Comparison of ENCODE assay signal across 8 cellular contexts in the genomic region with DNA sequence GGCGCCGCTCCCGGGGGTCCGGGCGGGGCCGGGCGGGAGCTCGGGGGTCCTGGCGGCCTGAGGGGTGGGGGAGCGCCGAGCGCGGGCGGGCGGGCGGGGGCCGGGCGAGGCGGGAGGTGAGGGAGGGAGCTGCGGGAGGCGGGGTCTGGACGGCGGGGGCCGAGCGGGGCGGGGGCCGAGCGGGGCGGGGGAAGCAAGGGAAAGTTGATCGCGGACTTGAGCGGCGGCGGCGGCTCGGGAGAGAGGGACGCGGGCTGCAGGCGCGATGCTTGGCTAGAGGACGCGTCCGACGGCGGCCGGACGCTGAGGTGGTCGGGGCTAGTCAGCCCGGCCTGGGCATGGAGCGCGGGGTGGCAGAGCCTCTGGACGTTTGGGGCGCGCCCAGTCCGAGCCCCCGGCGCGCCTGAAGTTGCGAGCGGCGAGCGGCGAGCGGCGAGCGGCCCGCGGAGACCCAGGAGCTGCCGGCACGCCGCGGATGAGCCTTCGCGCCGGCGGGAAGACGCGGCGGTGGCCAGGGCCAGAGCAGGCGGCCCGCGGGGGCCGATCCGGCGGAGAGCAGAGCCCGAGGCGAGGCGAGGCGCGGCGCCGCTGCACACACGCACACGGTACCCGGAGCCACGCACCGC. TPM values are rescaled to one million over a fixed set of nuclear protein-coding genes. Genes with fewer than 3 reads are reported as not detected.
A peak's percentile ranks its signal among the peaks of the same experiment; 100 is the strongest.
DNase-seq lines count a peak whose midpoint lies in the region; ATAC-seq and TF ChIP-seq lines count a peak whose summit lies in the region.

A gene (plus strand): TSS at position 207 of the 626 bp plus-strand sequence. CDS start 42,912 bp downstream, outside the sequence.

- intact Hi-C loops in breast epithelium (cut with DNase I; ENCODE audit: low total_unique reads) (no loop called here), MCF 10A (cut with micrococcal nuclease) (no loop called here), spleen (cut with DNase I; ENCODE audit: low total_unique reads) (loop anchor here (5.0 to 10.0 kb wide), 2 partner anchors 170 to 308 kb away; no protein-coding TSS in a partner anchor)

- TF ChIP-seq POLR2A in breast epithelium (IDR thresholded peaks at IDR 0.05): no peak
- no peak for TF ChIP-seq POLR2A in spleen (IDR thresholded peaks at IDR 0.05)

- peak within 1 kb of the TSS; percentile 54 for H3K9ac ChIP-seq in iPS-15b (ENCODE audit: low read depth, low read length)

- H3K27me3 Mint-ChIP-seq in MCF 10A (ENCODE audit: insufficient read depth, unreplicated experiment): peaks cover 53% of the 10 kb centered on the region
- peaks cover 67% of the 10 kb centered on the region for H3K27me3 Mint-ChIP-seq in activated T-cell treated with anti-CD3 and anti-CD28 coated beads, Interleukin-2, amount 50 U/mL, for 4 hours (ENCODE audit: low read depth)

- CTCF ChIA-PET in MCF 10A (lab: Yijun Ruan, JAX): interaction anchor here (0.6 to 1.9 kb wide), 2 partner anchors 12 to 176 kb away, joined by 3 to 12 read pairs; no protein-coding TSS in a partner anchor

- H3K27ac ChIP-seq in breast epithelium (peak within 1 kb of the TSS; percentile 22 to 73), spleen (peak within 1 kb of the TSS in 1 of 8 donors; percentile 43)

- no peaks in the 10 kb centered on the region for H3K9me3 ChIP-seq in breast epithelium
- H3K9me3 ChIP-seq in iPS-15b (ENCODE audit: control insufficient read depth, insufficient read depth, low read length): no peaks in the 10 kb centered on the region
- H3K9me3 ChIP-seq in spleen: no peaks in the 10 kb centered on the region

- H3K9me3 Mint-ChIP-seq in MCF 10A (ENCODE audit: unreplicated experiment): no peaks in the 10 kb centered on the region
- no peaks in the 10 kb centered on the region for H3K9me3 Mint-ChIP-seq in activated T-cell treated with anti-CD3 and anti-CD28 coated beads, Interleukin-2, amount 50 U/mL, for 4 hours

- peak within 1 kb of the TSS; percentile 49 to 84 (median 56) for H3K4me3 ChIP-seq in breast epithelium
- H3K4me3 ChIP-seq in iPS-15b (ENCODE audit: low read depth, low read length): peak within 1 kb of the TSS; percentile 71
- H3K4me3 ChIP-seq in spleen: peak within 1 kb of the TSS; percentile 37 to 75 (median 48)

- H3K4me1 Mint-ChIP-seq in MCF 10A (ENCODE audit: insufficient read depth, unreplicated experiment): no peaks in the 10 kb centered on the region
- peaks cover 8% of the 10 kb centered on the region for H3K4me1 Mint-ChIP-seq in activated T-cell treated with anti-CD3 and anti-CD28 coated beads, Interleukin-2, amount 50 U/mL, for 4 hours (ENCODE audit: low read depth)

- POLR2A ChIA-PET in MCF 10A (lab: Yijun Ruan, JAX): interaction anchor here (1.2 kb wide), 1 partner anchor 288 kb away, joined by 3 read pairs; no protein-coding TSS in a partner anchor

- peak; percentile 49 to 53 for ATAC-seq in activated T-cell treated with anti-CD3 and anti-CD28 coated beads, Interleukin-2, amount 50 U/mL, for 4 hours
- ATAC-seq in HG02571 (IDR thresholded peaks at IDR 0.05; ENCODE audit: unreplicated experiment) (no peak), HG03139 (IDR thresholded peaks at IDR 0.05; ENCODE audit: unreplicated experiment) (no peak), HG03432 (IDR thresholded peaks at IDR 0.05; ENCODE audit: unreplicated experiment) (no peak)

- no peaks in the 10 kb centered on the region for H3K36me3 ChIP-seq in breast epithelium
- no peaks in the 10 kb centered on the region for H3K36me3 ChIP-seq in iPS-15b (ENCODE audit: control insufficient read depth, insufficient read depth, low read length)
- H3K36me3 ChIP-seq in spleen: no peaks in the 10 kb centered on the region

- DNase-seq in breast epithelium (ENCODE audit: low spot score in 2 of 2) (no peak), MCF 10A (ENCODE audit: unreplicated experiment) (no peak), spleen (no peak)
- no peak for DNase-seq in activated T-cell treated with anti-CD3 and anti-CD28 coated beads, Interleukin-2, amount 50 U/mL, for 4 hours

- H3K4me1 ChIP-seq in breast epithelium (no peaks in the 10 kb centered on the region), iPS-15b (ENCODE audit: control insufficient read depth, insufficient read depth, low read length) (peaks cover 5% of the 10 kb centered on the region), spleen (peaks cover 7 to 32% (median 18%) of the 10 kb centered on the region in 6 donors)

- H3K36me3 Mint-ChIP-seq in MCF 10A (ENCODE audit: insufficient read depth, unreplicated experiment): no peaks in the 10 kb centered on the region
- no peaks in the 10 kb centered on the region for H3K36me3 Mint-ChIP-seq in activated T-cell treated with anti-CD3 and anti-CD28 coated beads, Interleukin-2, amount 50 U/mL, for 4 hours (ENCODE audit: insufficient read depth)

- H3K4me3 Mint-ChIP-seq in MCF 10A (ENCODE audit: unreplicated experiment): no peak within 1 kb of the TSS
- H3K4me3 Mint-ChIP-seq in activated T-cell treated with anti-CD3 and anti-CD28 coated beads, Interleukin-2, amount 50 U/mL, for 4 hours: peak within 1 kb of the TSS; percentile 59

- TF ChIP-seq CTCF in breast epithelium (IDR thresholded peaks at IDR 0.05): no peak
- no peak for TF ChIP-seq CTCF in MCF 10A (IDR thresholded peaks at IDR 0.05; ENCODE audit: unreplicated experiment)
- TF ChIP-seq CTCF in spleen (IDR thresholded peaks at IDR 0.05 in 8 of 11, conservative IDR thresholded peaks at IDR 0.05 in 3 of 11): no peak

- no TSS peak for BruUV-seq in MCF 10A (replicated peaks; lab: Mats Ljungman, UMichigan)

- WGBS in spleen, 5 donors: 0 to 2% (median 1%) methylated on average over 12 to 97 of the region's 97 CpGs

- H3K27me3 ChIP-seq in breast epithelium (peaks cover 0 to 22% of the 10 kb centered on the region in 2 donors), iPS-15b (ENCODE audit: control insufficient read depth, insufficient read depth, low read length) (peaks cover 57% of the 10 kb centered on the region), spleen (replicated peaks in 1 of 7) (peaks cover 3 to 87% (median 28%) of the 10 kb centered on the region in 7 donors)

- H3K27ac Mint-ChIP-seq in MCF 10A (ENCODE audit: low read depth, unreplicated experiment): no peak within 1 kb of the TSS

RNA-seq across cellular contexts. Expression of the gene that starts here (rescaled TPM):
- total RNA-seq in breast epithelium (10 to 100 TPM in 2 of 3 donors, 1 to 10 TPM in 1; 8.5 to 13.8 (median 11.6) TPM), MCF 10A (2022) (0.02 and 0.07 TPM in 2 replicates), spleen (10 to 100 TPM in 5 of 7 donors, 1 to 10 TPM in 2; 8.4 to 19.9 (median 12.8) TPM)
- 1 to 10 TPM in 2 of 3 donors, under 1 TPM in 1; 0.71 to 1.2 (median 1.1) TPM for total RNA-seq in activated T-cell treated with anti-CD3 and anti-CD28 coated beads, Interleukin-2, amount 50 U/mL, for 4 hours
- 1 to 10 TPM; 2.0 to 4.8 (median 3.3) TPM for polyA plus RNA-seq in spleen

Comparison
In these comparisons a context has a peak if more than half of its experiments do, and no peak if none do; other contexts are left out.
1. ATAC-seq: peak in activated T-cell treated with anti-CD3 and anti-CD28 coated beads, Interleukin-2, amount 50 U/mL, for 4 hours (2 of 2); none in HG02571 (single experiment), HG03139 (single experiment) and HG03432 (single experiment).
2. Peak in every context shown above with its lines, with median percentiles within 50 percentile points of each other: H3K4me3 ChIP-seq.